13 cellular contexts compared by ENCODE assay signal in the genomic region with DNA sequence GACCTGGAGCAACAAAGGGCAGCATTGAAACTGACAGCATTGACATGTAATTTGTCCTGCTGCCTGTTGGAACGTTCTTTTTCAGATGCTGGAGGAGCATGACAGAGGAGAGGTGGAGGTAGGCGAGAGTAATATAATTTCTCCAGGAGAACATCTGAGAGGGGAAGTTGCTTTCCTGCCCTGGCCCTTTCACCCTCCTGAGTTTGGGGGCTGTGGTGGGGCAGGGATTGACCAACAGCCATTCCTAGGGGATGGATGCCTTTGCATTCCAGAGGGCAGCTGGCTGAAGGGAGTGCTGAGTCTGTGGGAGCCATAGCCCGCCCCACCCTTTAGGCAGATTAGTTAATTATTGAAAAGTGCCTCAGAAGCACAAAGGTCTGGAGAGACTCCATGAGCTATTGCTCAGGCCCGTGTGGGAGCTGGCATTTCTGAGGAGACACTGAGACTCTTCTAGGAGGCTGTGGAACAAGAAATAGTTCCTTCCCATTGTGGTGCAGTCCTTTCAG.
DNase-seq lines count a peak whose midpoint lies in the region; ATAC-seq and TF ChIP-seq lines count a peak whose summit lies in the region.
"Had no signal": no experiment of that assay in that cellular context is flagged by ENCODE, and none has a peak within 500 bp of the region (broad histone marks: within the 10 kb centered on the region; RNA-seq: fewer than 3 reads in every experiment).

No MANE protein-coding gene starts in this region.

- H3K27me3 Mint-ChIP-seq in Caco-2 (ENCODE audit: insufficient read depth, unreplicated experiment) = no peaks in the 10 kb centered on the region
- no peaks in the 10 kb centered on the region for H3K27me3 Mint-ChIP-seq in naive B cell

- H3K4me1 ChIP-seq in Caco-2 (peaks cover 53% of the 10 kb centered on the region), PC-9 (replicated peaks; ENCODE audit: insufficient read depth) (peaks cover 57% of the 10 kb centered on the region), fibroblast of lung (ENCODE audit: control insufficient read depth, extremely low read depth, insufficient read depth, low read length) (peaks cover 16% of the 10 kb centered on the region)
- H3K4me1 ChIP-seq in effector memory CD4-positive, alpha-beta T cell (ENCODE audit: control insufficient read depth, insufficient read depth, low read length, poor library complexity, severe bottlenecking) = peaks cover 15% of the 10 kb centered on the region

- H3K4me2 ChIP-seq in PC-9 (peak overlapping the region; percentile 27; the same call in 1 of the 2 replicates), fibroblast of lung (ENCODE audit: extremely low read depth, insufficient read depth, low read length) (no peak overlapping the region)

- ATAC-seq in naive B cell (ENCODE audit: low read depth in 2 of 2) (no peak), HG02678 (IDR thresholded peaks at IDR 0.05; ENCODE audit: unreplicated experiment) (no peak)

- H3K4me1 Mint-ChIP-seq in Caco-2 (ENCODE audit: low read depth, unreplicated experiment) (peaks cover 61% of the 10 kb centered on the region), naive B cell (peaks cover 38 to 67% (median 60%) of the 10 kb centered on the region in 3 donors)

- peak overlapping the region; percentile 54; the same call in 1 of the 2 replicates for H3K27ac ChIP-seq in PC-9
- H3K27ac ChIP-seq in fibroblast of lung (ENCODE audit: insufficient read depth, low read length) = no peak overlapping the region
- no peak overlapping the region for H3K27ac ChIP-seq in effector memory CD4-positive, alpha-beta T cell (ENCODE audit: insufficient read depth, low read length, poor library complexity, severe bottlenecking)
- no peak overlapping the region for H3K27ac ChIP-seq in dorsolateral prefrontal cortex
- H3K27ac ChIP-seq: BLaER1 treated with 17β-estradiol and CSF1 and Interleukin-3, amounts not matched to agents 10 nM and 100 nM had no signal

- no peaks in the 10 kb centered on the region for H3K79me2 ChIP-seq in PC-9 (ENCODE audit: low read depth)
- no peaks in the 10 kb centered on the region for H3K79me2 ChIP-seq in fibroblast of lung (ENCODE audit: control insufficient read depth, insufficient read depth, low read length)

- H3K36me3 Mint-ChIP-seq in Caco-2 (ENCODE audit: insufficient read depth, unreplicated experiment) (peaks cover 15% of the 10 kb centered on the region), naive B cell (no peaks in the 10 kb centered on the region)

- H3K4me3 Mint-ChIP-seq in Caco-2 (ENCODE audit: unreplicated experiment) = peak overlapping the region; percentile 61
- no peak overlapping the region for H3K4me3 Mint-ChIP-seq in naive B cell

- H3K27me3 ChIP-seq in Caco-2 (replicated peaks; ENCODE audit: control insufficient read depth, insufficient read depth, low read length) = no peaks in the 10 kb centered on the region
- no peaks in the 10 kb centered on the region for H3K27me3 ChIP-seq in PC-9 (ENCODE audit: insufficient read depth, low read depth)
- H3K27me3 ChIP-seq in fibroblast of lung (ENCODE audit: control insufficient read depth, insufficient read depth, low read length) = no peaks in the 10 kb centered on the region
- H3K27me3 ChIP-seq in effector memory CD4-positive, alpha-beta T cell (replicated peaks; ENCODE audit: control insufficient read depth, insufficient read depth, low read length, poor library complexity, severe bottlenecking) = no peaks in the 10 kb centered on the region
- H3K27me3 ChIP-seq in dorsolateral prefrontal cortex = no peaks in the 10 kb centered on the region
- H3K27me3 ChIP-seq: BLaER1 treated with 17β-estradiol and CSF1 and Interleukin-3, amounts not matched to agents 10 nM and 100 nM had no signal

- TF ChIP-seq CTCF in Caco-2 (IDR thresholded peaks at IDR 0.05; ENCODE audit: insufficient read depth in 1 of 2, low read depth in 1 of 2, low read length in 1 of 2, severe bottlenecking in 1 of 2, unreplicated experiment in 1 of 2) = no peak
- TF ChIP-seq CTCF in PC-9 (conservative IDR thresholded peaks at IDR 0.05) = no peak
- no peak for TF ChIP-seq CTCF in fibroblast of lung (conservative IDR thresholded peaks at IDR 0.05 in 1 of 2, IDR thresholded peaks at IDR 0.05 in 1 of 2; ENCODE audit: low read depth in 1 of 2, low read length in 2 of 2)
- no peak for TF ChIP-seq CTCF in dorsolateral prefrontal cortex (IDR thresholded peaks at IDR 0.05 in 54 of 56, conservative IDR thresholded peaks at IDR 0.05 in 2 of 56; ENCODE audit: low read depth in 1 of 56, partially characterized antibody in 56 of 56)

- H3F3A ChIP-seq in PC-9 (ENCODE audit: insufficient read depth, low read depth) = peaks cover 40% of the 10 kb centered on the region

- H4K20me1 ChIP-seq in PC-9 (ENCODE audit: insufficient read depth) (no peaks in the 10 kb centered on the region), fibroblast of lung (ENCODE audit: control insufficient read depth, extremely low read depth, insufficient read depth, low read length) (no peaks in the 10 kb centered on the region)
- H4K20me1 ChIP-seq: BLaER1 treated with 17β-estradiol and CSF1 and Interleukin-3, amounts not matched to agents 10 nM and 100 nM had no signal

- no TSS peak for BruUV-seq in Caco-2 (replicated peaks; lab: Mats Ljungman, UMichigan)
- no TSS peak for BruUV-seq in PC-9 (replicated peaks; lab: Mats Ljungman, UMichigan)

- 0 out of 2 replicates have a peak overlapping the region, but pooled peaks have one; percentile 28 for H2AFZ ChIP-seq in PC-9
- H2AFZ ChIP-seq in fibroblast of lung (ENCODE audit: low read length) = peak overlapping the region; percentile 50

- no peaks in the 10 kb centered on the region for H3K9me3 Mint-ChIP-seq in Caco-2 (ENCODE audit: unreplicated experiment)
- no peaks in the 10 kb centered on the region for H3K9me3 Mint-ChIP-seq in naive B cell

- H3K4me3 ChIP-seq in Caco-2 (ENCODE audit: low read depth, low read length) = 0 out of 2 replicates have a peak overlapping the region, but pooled peaks have one; percentile 1
- H3K4me3 ChIP-seq in PC-9 = no peak overlapping the region
- H3K4me3 ChIP-seq in fibroblast of lung (replicated peaks in 1 of 4; ENCODE audit: control extremely low read depth in 1 of 4, insufficient read depth in 1 of 4, low read depth in 3 of 4, low read length in 4 of 4) = no peak overlapping the region
- H3K4me3 ChIP-seq in effector memory CD4-positive, alpha-beta T cell (ENCODE audit: insufficient read depth, low read depth, low read length, poor library complexity, severe bottlenecking) = no peak overlapping the region
- no peak overlapping the region for H3K4me3 ChIP-seq in dorsolateral prefrontal cortex
- H3K4me3 ChIP-seq: BLaER1 treated with 17β-estradiol and CSF1 and Interleukin-3, amounts not matched to agents 10 nM and 100 nM had no signal

- CTCF ChIA-PET in Caco-2 (lab: Charles Lee) = interaction anchor here (1.0 kb wide), 3 partner anchors 20 to 104 kb away, joined by 3 to 8 read pairs (median 4); no protein-coding TSS in a partner anchor
- CTCF ChIA-PET in PC-9 (lab: Charles Lee) = no interaction called here

- peak overlapping the region; percentile 89 for H3K27ac Mint-ChIP-seq in Caco-2 (ENCODE audit: unreplicated experiment)
- H3K27ac Mint-ChIP-seq in naive B cell = peak overlapping the region in 4 of 6 donors; percentile 14 to 90 (median 46)

- no peak overlapping the region for H3K9ac ChIP-seq in fibroblast of lung (ENCODE audit: insufficient read depth, low read length)

- POLR2A ChIA-PET in Caco-2 (lab: Charles Lee) = interaction anchor here (0.5 to 1.4 kb wide), 9 partner anchors 9 to 104 kb away, joined by 3 to 10 read pairs (median 4); no protein-coding TSS in a partner anchor
- POLR2A ChIA-PET in PC-9 (lab: Charles Lee; ENCODE audit: unreplicated experiment) = interaction anchor here (0.5 to 0.7 kb wide), 2 partner anchors 37 to 51 kb away, joined by 3 to 4 read pairs; no protein-coding TSS in a partner anchor

- no peaks in the 10 kb centered on the region for H3K9me2 ChIP-seq in PC-9 (ENCODE audit: insufficient read depth)

- DNase-seq in Caco-2 (peak; percentile 86 to 91), PC-9 (no peak), fibroblast of lung (ENCODE audit: low read depth in 2 of 2) (peak; percentile 36 to 42), naive B cell (no peak), T-helper 2 cell (no peak), dorsolateral prefrontal cortex (no peak)
- no peak for DNase-seq in effector memory CD4-positive, alpha-beta T cell
- DNase-seq: activated CD8-positive, alpha-beta memory T cell treated with anti-CD3 and anti-CD28 coated beads, Interleukin-2, amount 50 U/mL, for 4 hours; cerebellar nuclear complex; NCI-H1417 treated with DMSO at 0.1 percent for 48 hours; SIG-M5 had no signal

- no peaks in the 10 kb centered on the region for H3K36me3 ChIP-seq in Caco-2 (ENCODE audit: control insufficient read depth, insufficient read depth, low read length)
- H3K36me3 ChIP-seq in PC-9 (ENCODE audit: low read depth) = no peaks in the 10 kb centered on the region
- H3K36me3 ChIP-seq in fibroblast of lung (ENCODE audit: control insufficient read depth, insufficient read depth, low read length) = no peaks in the 10 kb centered on the region
- no peaks in the 10 kb centered on the region for H3K36me3 ChIP-seq in effector memory CD4-positive, alpha-beta T cell (ENCODE audit: control insufficient read depth, insufficient read depth, low read length)
- H3K36me3 ChIP-seq: BLaER1 treated with 17β-estradiol and CSF1 and Interleukin-3, amounts not matched to agents 10 nM and 100 nM had no signal

- no peaks in the 10 kb centered on the region for H3K9me3 ChIP-seq in Caco-2
- peaks cover 12% of the 10 kb centered on the region; the same call in 1 of the 2 replicates for H3K9me3 ChIP-seq in PC-9 (ENCODE audit: insufficient read depth, low read depth)
- no peaks in the 10 kb centered on the region for H3K9me3 ChIP-seq in fibroblast of lung (ENCODE audit: control insufficient read depth, insufficient read depth, low read depth, low read length)
- no peaks in the 10 kb centered on the region for H3K9me3 ChIP-seq in effector memory CD4-positive, alpha-beta T cell (ENCODE audit: control insufficient read depth, low read length)
- H3K9me3 ChIP-seq: BLaER1 treated with 17β-estradiol and CSF1 and Interleukin-3, amounts not matched to agents 10 nM and 100 nM had no signal

- intact Hi-C loops in Caco-2 (cut with micrococcal nuclease; ENCODE audit: unreplicated experiment) (loop anchor here (1.0 kb wide), 3 partner anchors 21 to 74 kb away; no protein-coding TSS in a partner anchor), PC-9 (cut with micrococcal nuclease; ENCODE audit: unreplicated experiment) (no loop called here), dorsolateral prefrontal cortex (cut with DNase I) (no loop called here)

Comparison
In these comparisons a context has a peak if more than half of its experiments do, and no peak if none do; other contexts are left out.
1. DNase-seq: peak in Caco-2 (2 of 2) and fibroblast of lung (2 of 2); none in PC-9 (0 of 2), naive B cell (single experiment), effector memory CD4-positive, alpha-beta T cell (0 of 3), T-helper 2 cell (0 of 5) and dorsolateral prefrontal cortex (0 of 10).